ENCODE assay signal across 1 cellular context in the genomic region with DNA sequence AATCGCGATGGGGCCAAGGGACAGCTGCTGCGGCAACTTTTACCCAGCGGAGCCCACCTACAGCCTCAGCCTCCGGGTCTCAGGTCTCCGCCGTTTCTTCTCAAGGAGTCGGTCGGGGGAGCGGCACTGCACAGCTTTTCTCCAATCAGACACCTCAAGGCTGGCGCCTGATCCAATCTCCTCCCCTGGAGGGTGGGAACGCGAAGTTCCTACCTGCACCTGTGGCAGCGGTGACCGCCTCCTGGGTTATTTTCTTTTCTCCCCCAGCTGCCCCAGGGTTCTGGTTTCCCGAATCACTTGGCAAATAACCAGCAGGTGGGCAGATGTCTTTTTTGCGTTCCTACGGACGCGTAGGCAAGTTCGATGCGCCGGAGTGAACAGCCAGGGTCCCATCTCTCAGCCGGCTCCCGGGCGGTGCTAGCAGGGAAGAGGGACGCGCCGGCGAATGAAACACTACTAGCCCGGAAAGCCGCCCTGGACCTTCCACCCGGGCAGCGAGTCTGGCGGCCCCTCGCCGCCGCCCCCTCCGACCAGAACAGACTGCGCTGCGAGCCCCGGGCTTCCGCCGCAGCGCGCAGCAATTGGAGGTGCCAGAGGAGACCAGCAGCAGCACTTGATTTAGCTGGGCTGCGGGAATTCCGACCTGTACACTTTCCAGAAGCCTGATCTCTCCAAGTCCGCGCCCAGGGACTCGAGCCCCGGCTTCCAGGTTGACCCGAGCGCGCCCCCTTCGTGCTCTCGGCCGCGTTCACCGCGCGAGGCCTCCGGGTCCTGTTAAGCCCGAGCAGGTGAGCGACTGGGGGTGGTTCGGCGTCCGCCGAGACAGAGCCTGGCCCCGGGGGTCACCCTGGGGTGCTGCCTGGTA.
TF ChIP-seq lines count a peak whose summit lies in the region.

Gene PRR15, plus strand, starts transcription at position 246 of the 865 bp plus-strand sequence. CDS start 2,495 bp downstream, outside the sequence.

TF ChIP-seq in HEK293, 187 proteins besides CTCF, POLR2A, EP300 and RAD21 (continued from another document and continues in another):
- no peak for TF ChIP-seq ZNF148 (tag by site-specific recombination; IDR thresholded peaks at IDR 0.05; ENCODE audit: borderline replicate concordance)
- no peak for TF ChIP-seq ZNF660 (tag by site-specific recombination; IDR thresholded peaks at IDR 0.05)
- 0 out of 2 replicates have a peak, but pooled peaks have one; percentile 28 for TF ChIP-seq ZBTB48 (tag by site-specific recombination; IDR thresholded peaks at IDR 0.05)
- no peak for TF ChIP-seq ZNF10 (tag by site-specific recombination; IDR thresholded peaks at IDR 0.05)
- no peak for TF ChIP-seq YY2 (tag by site-specific recombination; IDR thresholded peaks at IDR 0.05)
- TF ChIP-seq ZNF202 (tag by site-specific recombination; IDR thresholded peaks at IDR 0.05; ENCODE audit: borderline replicate concordance): no peak
- no peak for TF ChIP-seq ZBTB8A (tag by site-specific recombination; IDR thresholded peaks at IDR 0.05)
- TF ChIP-seq ZNF560 (tag by site-specific recombination; IDR thresholded peaks at IDR 0.05; ENCODE audit: borderline replicate concordance): no peak
- TF ChIP-seq RBAK (tag by site-specific recombination; IDR thresholded peaks at IDR 0.05): no peak
- TF ChIP-seq ZXDB (tag by site-specific recombination; IDR thresholded peaks at IDR 0.05): 0 out of 2 replicates have a peak, but pooled peaks have one; percentile 14
- no peak for TF ChIP-seq ZFP3 (tag by site-specific recombination; IDR thresholded peaks at IDR 0.05; ENCODE audit: low read depth)
- TF ChIP-seq, protein P1, sequence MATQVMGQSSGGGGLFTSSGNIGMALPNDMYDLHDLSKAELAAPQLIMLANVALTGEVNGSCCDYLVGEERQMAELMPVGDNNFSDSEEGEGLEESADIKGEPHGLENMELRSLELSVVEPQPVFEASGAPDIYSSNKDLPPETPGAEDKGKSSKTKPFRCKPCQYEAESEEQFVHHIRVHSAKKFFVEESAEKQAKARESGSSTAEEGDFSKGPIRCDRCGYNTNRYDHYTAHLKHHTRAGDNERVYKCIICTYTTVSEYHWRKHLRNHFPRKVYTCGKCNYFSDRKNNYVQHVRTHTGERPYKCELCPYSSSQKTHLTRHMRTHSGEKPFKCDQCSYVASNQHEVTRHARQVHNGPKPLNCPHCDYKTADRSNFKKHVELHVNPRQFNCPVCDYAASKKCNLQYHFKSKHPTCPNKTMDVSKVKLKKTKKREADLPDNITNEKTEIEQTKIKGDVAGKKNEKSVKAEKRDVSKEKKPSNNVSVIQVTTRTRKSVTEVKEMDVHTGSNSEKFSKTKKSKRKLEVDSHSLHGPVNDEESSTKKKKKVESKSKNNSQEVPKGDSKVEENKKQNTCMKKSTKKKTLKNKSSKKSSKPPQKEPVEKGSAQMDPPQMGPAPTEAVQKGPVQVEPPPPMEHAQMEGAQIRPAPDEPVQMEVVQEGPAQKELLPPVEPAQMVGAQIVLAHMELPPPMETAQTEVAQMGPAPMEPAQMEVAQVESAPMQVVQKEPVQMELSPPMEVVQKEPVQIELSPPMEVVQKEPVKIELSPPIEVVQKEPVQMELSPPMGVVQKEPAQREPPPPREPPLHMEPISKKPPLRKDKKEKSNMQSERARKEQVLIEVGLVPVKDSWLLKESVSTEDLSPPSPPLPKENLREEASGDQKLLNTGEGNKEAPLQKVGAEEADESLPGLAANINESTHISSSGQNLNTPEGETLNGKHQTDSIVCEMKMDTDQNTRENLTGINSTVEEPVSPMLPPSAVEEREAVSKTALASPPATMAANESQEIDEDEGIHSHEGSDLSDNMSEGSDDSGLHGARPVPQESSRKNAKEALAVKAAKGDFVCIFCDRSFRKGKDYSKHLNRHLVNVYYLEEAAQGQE (tag by site-specific recombination; IDR thresholded peaks at IDR 0.05): no peak
- no peak for TF ChIP-seq ZSCAN16 (tag by site-specific recombination; IDR thresholded peaks at IDR 0.05)
- TF ChIP-seq GFI1B (tag by site-specific recombination; IDR thresholded peaks at IDR 0.05): no peak
- no peak for TF ChIP-seq BCL11A (tag by site-specific recombination; IDR thresholded peaks at IDR 0.05; ENCODE audit: low read depth)
- no peak for TF ChIP-seq ZNF624 (tag by site-specific recombination; IDR thresholded peaks at IDR 0.05)
- TF ChIP-seq ZBTB17 (tag by site-specific recombination; IDR thresholded peaks at IDR 0.05): peak; percentile 80
- no peak for TF ChIP-seq ZNF513 (tag by site-specific recombination; IDR thresholded peaks at IDR 0.05)
- TF ChIP-seq ZNF214 (tag by site-specific recombination; IDR thresholded peaks at IDR 0.05; ENCODE audit: borderline replicate concordance): no peak
- no peak for TF ChIP-seq OSR2 (tag by site-specific recombination; IDR thresholded peaks at IDR 0.05)
- TF ChIP-seq, protein P2, sequence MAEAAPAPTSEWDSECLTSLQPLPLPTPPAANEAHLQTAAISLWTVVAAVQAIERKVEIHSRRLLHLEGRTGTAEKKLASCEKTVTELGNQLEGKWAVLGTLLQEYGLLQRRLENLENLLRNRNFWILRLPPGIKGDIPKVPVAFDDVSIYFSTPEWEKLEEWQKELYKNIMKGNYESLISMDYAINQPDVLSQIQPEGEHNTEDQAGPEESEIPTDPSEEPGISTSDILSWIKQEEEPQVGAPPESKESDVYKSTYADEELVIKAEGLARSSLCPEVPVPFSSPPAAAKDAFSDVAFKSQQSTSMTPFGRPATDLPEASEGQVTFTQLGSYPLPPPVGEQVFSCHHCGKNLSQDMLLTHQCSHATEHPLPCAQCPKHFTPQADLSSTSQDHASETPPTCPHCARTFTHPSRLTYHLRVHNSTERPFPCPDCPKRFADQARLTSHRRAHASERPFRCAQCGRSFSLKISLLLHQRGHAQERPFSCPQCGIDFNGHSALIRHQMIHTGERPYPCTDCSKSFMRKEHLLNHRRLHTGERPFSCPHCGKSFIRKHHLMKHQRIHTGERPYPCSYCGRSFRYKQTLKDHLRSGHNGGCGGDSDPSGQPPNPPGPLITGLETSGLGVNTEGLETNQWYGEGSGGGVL (tag by site-specific recombination; IDR thresholded peaks at IDR 0.05): peak; percentile 62; the same call in 1 of the 2 replicates
- no peak for TF ChIP-seq ZNF280D (tag by site-specific recombination; IDR thresholded peaks at IDR 0.05)
- TF ChIP-seq ZNF169 (tag by site-specific recombination; IDR thresholded peaks at IDR 0.05): no peak
- no peak for TF ChIP-seq ZNF140 (tag by site-specific recombination; IDR thresholded peaks at IDR 0.05)
- TF ChIP-seq, protein P3, sequence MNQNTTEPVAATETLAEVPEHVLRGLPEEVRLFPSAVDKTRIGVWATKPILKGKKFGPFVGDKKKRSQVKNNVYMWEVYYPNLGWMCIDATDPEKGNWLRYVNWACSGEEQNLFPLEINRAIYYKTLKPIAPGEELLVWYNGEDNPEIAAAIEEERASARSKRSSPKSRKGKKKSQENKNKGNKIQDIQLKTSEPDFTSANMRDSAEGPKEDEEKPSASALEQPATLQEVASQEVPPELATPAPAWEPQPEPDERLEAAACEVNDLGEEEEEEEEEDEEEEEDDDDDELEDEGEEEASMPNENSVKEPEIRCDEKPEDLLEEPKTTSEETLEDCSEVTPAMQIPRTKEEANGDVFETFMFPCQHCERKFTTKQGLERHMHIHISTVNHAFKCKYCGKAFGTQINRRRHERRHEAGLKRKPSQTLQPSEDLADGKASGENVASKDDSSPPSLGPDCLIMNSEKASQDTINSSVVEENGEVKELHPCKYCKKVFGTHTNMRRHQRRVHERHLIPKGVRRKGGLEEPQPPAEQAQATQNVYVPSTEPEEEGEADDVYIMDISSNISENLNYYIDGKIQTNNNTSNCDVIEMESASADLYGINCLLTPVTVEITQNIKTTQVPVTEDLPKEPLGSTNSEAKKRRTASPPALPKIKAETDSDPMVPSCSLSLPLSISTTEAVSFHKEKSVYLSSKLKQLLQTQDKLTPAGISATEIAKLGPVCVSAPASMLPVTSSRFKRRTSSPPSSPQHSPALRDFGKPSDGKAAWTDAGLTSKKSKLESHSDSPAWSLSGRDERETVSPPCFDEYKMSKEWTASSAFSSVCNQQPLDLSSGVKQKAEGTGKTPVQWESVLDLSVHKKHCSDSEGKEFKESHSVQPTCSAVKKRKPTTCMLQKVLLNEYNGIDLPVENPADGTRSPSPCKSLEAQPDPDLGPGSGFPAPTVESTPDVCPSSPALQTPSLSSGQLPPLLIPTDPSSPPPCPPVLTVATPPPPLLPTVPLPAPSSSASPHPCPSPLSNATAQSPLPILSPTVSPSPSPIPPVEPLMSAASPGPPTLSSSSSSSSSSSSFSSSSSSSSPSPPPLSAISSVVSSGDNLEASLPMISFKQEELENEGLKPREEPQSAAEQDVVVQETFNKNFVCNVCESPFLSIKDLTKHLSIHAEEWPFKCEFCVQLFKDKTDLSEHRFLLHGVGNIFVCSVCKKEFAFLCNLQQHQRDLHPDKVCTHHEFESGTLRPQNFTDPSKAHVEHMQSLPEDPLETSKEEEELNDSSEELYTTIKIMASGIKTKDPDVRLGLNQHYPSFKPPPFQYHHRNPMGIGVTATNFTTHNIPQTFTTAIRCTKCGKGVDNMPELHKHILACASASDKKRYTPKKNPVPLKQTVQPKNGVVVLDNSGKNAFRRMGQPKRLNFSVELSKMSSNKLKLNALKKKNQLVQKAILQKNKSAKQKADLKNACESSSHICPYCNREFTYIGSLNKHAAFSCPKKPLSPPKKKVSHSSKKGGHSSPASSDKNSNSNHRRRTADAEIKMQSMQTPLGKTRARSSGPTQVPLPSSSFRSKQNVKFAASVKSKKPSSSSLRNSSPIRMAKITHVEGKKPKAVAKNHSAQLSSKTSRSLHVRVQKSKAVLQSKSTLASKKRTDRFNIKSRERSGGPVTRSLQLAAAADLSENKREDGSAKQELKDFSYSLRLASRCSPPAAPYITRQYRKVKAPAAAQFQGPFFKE (tag by site-specific recombination; IDR thresholded peaks at IDR 0.05; ENCODE audit: borderline replicate concordance): no peak
- TF ChIP-seq ZBTB44 (tag by site-specific recombination; IDR thresholded peaks at IDR 0.05): no peak
- TF ChIP-seq ZBTB7A (tag by site-specific recombination; IDR thresholded peaks at IDR 0.05; ENCODE audit: low read depth): no peak
- TF ChIP-seq ZNF623 (tag by site-specific recombination; IDR thresholded peaks at IDR 0.05): no peak
- TF ChIP-seq, protein P4, sequence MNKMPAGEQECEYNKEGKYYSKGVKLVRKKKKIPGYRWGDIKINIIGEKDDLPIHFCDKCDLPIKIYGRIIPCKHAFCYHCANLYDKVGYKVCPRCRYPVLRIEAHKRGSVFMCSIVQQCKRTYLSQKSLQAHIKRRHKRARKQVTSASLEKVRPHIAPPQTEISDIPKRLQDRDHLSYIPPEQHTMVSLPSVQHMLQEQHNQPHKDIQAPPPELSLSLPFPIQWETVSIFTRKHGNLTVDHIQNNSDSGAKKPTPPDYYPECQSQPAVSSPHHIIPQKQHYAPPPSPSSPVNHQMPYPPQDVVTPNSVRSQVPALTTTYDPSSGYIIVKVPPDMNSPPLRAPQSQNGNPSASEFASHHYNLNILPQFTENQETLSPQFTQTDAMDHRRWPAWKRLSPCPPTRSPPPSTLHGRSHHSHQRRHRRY (tag by site-specific recombination; IDR thresholded peaks at IDR 0.05): no peak
